Comparison of ENCODE assay signal across 9 cellular contexts in genomic region chr11:12222099-12222751, GRCh38.
DNase-seq lines count a peak whose midpoint lies in the region; ATAC-seq and TF ChIP-seq lines count a peak whose summit lies in the region.
"Had no signal": no experiment of that assay in that cellular context is flagged by ENCODE, and none has a peak within 500 bp of the region (broad histone marks: within the 10 kb centered on the region; RNA-seq: fewer than 3 reads in every experiment).

No MANE protein-coding gene starts in this region.

- CTCF ChIA-PET in activated CD4-positive, alpha-beta memory T cell treated with anti-CD3 and anti-CD28 coated beads, Interleukin-2, amount 10 ng/mL, durations not matched to agents 7 days and 5 days (lab: Charles Lee): interaction anchor here (2.6 to 3.8 kb wide), 3 partner anchors 13 to 135 kb away, joined by 13 to 65 read pairs (median 31); no protein-coding TSS in a partner anchor
- CTCF ChIA-PET in SK-N-SH (lab: Yijun Ruan, JAX): interaction anchor here (0.9 kb wide), 1 partner anchor 31 kb away, joined by 3 read pairs; no protein-coding TSS in a partner anchor

- peaks cover 59% of the 10 kb centered on the region for H3K4me1 Mint-ChIP-seq in activated CD4-positive, alpha-beta memory T cell treated with anti-CD3 and anti-CD28 coated beads, Interleukin-2, amount 10 ng/mL, durations not matched to agents 7 days and 5 days
- H3K4me1 Mint-ChIP-seq: WTC11 had no signal

- H3K4me3 Mint-ChIP-seq in activated CD4-positive, alpha-beta memory T cell treated with anti-CD3 and anti-CD28 coated beads, Interleukin-2, amount 10 ng/mL, durations not matched to agents 7 days and 5 days: no peak overlapping the region
- H3K4me3 Mint-ChIP-seq: WTC11 had no signal

- peaks cover 28 to 69% of the 10 kb centered on the region in 2 experiments for H3K36me3 ChIP-seq in SK-N-SH (replicated peaks in 1 of 2; ENCODE audit: control insufficient read depth in 1 of 2, insufficient read depth in 2 of 2, low read length in 1 of 2)

- ATAC-seq in Right ventricle myocardium inferior (peak; percentile 43), GM18873 (IDR thresholded peaks at IDR 0.05; ENCODE audit: low FRiP score, unreplicated experiment) (no peak)
- ATAC-seq: WTC11 had no signal

- no peaks in the 10 kb centered on the region for H3K27me3 Mint-ChIP-seq in activated CD4-positive, alpha-beta memory T cell treated with anti-CD3 and anti-CD28 coated beads, Interleukin-2, amount 10 ng/mL, durations not matched to agents 7 days and 5 days

- 95% methylated on average over 16 of the region's 16 CpGs for WGBS in SK-N-SH (ENCODE audit: low lambda C conversion rate)

- no peaks in the 10 kb centered on the region for H3K9me2 ChIP-seq in SK-N-SH

- TF ChIP-seq CTCF in SK-N-SH (IDR thresholded peaks at IDR 0.05): no peak

- no peak for TF ChIP-seq EP300 in SK-N-SH (IDR thresholded peaks at IDR 0.05; ENCODE audit: borderline replicate concordance in 1 of 2, low read depth in 1 of 2, low read length in 1 of 2)

- H3K27me3 ChIP-seq in SK-N-SH (ENCODE audit: insufficient read depth): no peaks in the 10 kb centered on the region

- peaks cover 48% of the 10 kb centered on the region for H3F3A ChIP-seq in SK-N-SH (replicated peaks; ENCODE audit: insufficient read depth)

- peaks cover 6 to 12% of the 10 kb centered on the region in 2 experiments; a peak in 2 of 4 replicates for H3K4me1 ChIP-seq in SK-N-SH (ENCODE audit: control insufficient read depth in 1 of 2, insufficient read depth in 2 of 2, low read depth in 1 of 2, low read length in 1 of 2)

- H2AFZ ChIP-seq in SK-N-SH (ENCODE audit: low read depth): no peak overlapping the region

- intact Hi-C loops in Right ventricle myocardium inferior (cut with DNase I): loop anchor here (5.0 kb wide), 1 partner anchor 40 kb away; no protein-coding TSS in a partner anchor

- no peak overlapping the region for H3K4me3 ChIP-seq in SK-N-SH (ENCODE audit: low read depth in 2 of 2, low read length in 1 of 2)

- H3K9me3 Mint-ChIP-seq in activated CD4-positive, alpha-beta memory T cell treated with anti-CD3 and anti-CD28 coated beads, Interleukin-2, amount 10 ng/mL, durations not matched to agents 7 days and 5 days: no peaks in the 10 kb centered on the region
- H3K9me3 Mint-ChIP-seq: WTC11 had no signal

- DNase-seq in Daoy (ENCODE audit: low read depth) (peak; percentile 73), Right ventricle myocardium inferior (ENCODE audit: missing footprints) (no peak), retina (peak; percentile 58), kidney glomerular epithelial cell (lab: John Stamatoyannopoulos, UW) (no peak), SK-N-SH (no peak), middle frontal gyrus (ENCODE audit: extremely low spot score, low spot score) (no peak)
- DNase-seq in activated CD4-positive, alpha-beta memory T cell treated with anti-CD3 and anti-CD28 coated beads, Interleukin-2, amount 10 ng/mL, durations not matched to agents 7 days and 5 days: no peak

- no peaks in the 10 kb centered on the region for H4K20me1 ChIP-seq in SK-N-SH (ENCODE audit: insufficient read depth)

- H3K79me2 ChIP-seq in SK-N-SH (ENCODE audit: insufficient read depth): peaks cover 36% of the 10 kb centered on the region; the same call in 1 of the 2 replicates

- no peaks in the 10 kb centered on the region for H3K9me3 ChIP-seq in SK-N-SH

- H3K36me3 Mint-ChIP-seq in activated CD4-positive, alpha-beta memory T cell treated with anti-CD3 and anti-CD28 coated beads, Interleukin-2, amount 10 ng/mL, durations not matched to agents 7 days and 5 days (ENCODE audit: low read depth): peaks cover 83% of the 10 kb centered on the region
- H3K36me3 Mint-ChIP-seq: WTC11 had no signal

- no peak overlapping the region for H3K9ac ChIP-seq in SK-N-SH

- no peak overlapping the region for H3K4me2 ChIP-seq in SK-N-SH

- POLR2A ChIA-PET in activated CD4-positive, alpha-beta memory T cell treated with anti-CD3 and anti-CD28 coated beads, Interleukin-2, amount 10 ng/mL, durations not matched to agents 7 days and 5 days (lab: Charles Lee): interaction anchor here (1.4 to 4.8 kb wide), 8 partner anchors 13 to 135 kb away, joined by 4 to 134 read pairs (median 38); no protein-coding TSS in a partner anchor
- POLR2A ChIA-PET in SK-N-SH (lab: Yijun Ruan, JAX): no interaction called here

- H3K27ac ChIP-seq in SK-N-SH (ENCODE audit: low read depth in 2 of 2, low read length in 1 of 2): peak overlapping the region in 1 of 2 experiments; percentile 85; a peak in 1 of 4 replicates

- H3K27ac Mint-ChIP-seq in activated CD4-positive, alpha-beta memory T cell treated with anti-CD3 and anti-CD28 coated beads, Interleukin-2, amount 10 ng/mL, durations not matched to agents 7 days and 5 days: peak overlapping the region; percentile 96
- H3K27ac Mint-ChIP-seq: WTC11 had no signal

- no peak for TF ChIP-seq RAD21 in SK-N-SH (IDR thresholded peaks at IDR 0.05; ENCODE audit: low read length)

TF ChIP-seq in SK-N-SH, 30 proteins besides CTCF, POLR2A, EP300 and RAD21:
- TF ChIP-seq MXI1 (IDR thresholded peaks at IDR 0.05; ENCODE audit: low read depth, low read length): no peak
- TF ChIP-seq RCOR1 (IDR thresholded peaks at IDR 0.05; ENCODE audit: low read length): no peak
- no peak for TF ChIP-seq CHD2 (IDR thresholded peaks at IDR 0.05; ENCODE audit: low read length, partially characterized antibody)
- no peak for TF ChIP-seq GABPA (IDR thresholded peaks at IDR 0.05; ENCODE audit: low read depth)
- no peak for TF ChIP-seq IRF3 (IDR thresholded peaks at IDR 0.05; ENCODE audit: low read depth, low read length)
- no peak for TF ChIP-seq RXRA (IDR thresholded peaks at IDR 0.05; ENCODE audit: borderline replicate concordance, low read depth)
- TF ChIP-seq TCF12 (IDR thresholded peaks at IDR 0.05): no peak
- no peak for TF ChIP-seq MEF2A (IDR thresholded peaks at IDR 0.05; ENCODE audit: borderline replicate concordance, low read depth)
- TF ChIP-seq EZH2phosphoT487 (IDR thresholded peaks at IDR 0.05; ENCODE audit: borderline replicate concordance, low read depth): no peak

Comparison
In these comparisons a context has a peak if more than half of its experiments do, and no peak if none do; other contexts are left out.
1. DNase-seq: peak in Daoy (single experiment) and retina (single experiment); none in activated CD4-positive, alpha-beta memory T cell treated with anti-CD3 and anti-CD28 coated beads, Interleukin-2, amount 10 ng/mL, durations not matched to agents 7 days and 5 days (single experiment), Right ventricle myocardium inferior (single experiment), kidney glomerular epithelial cell (single experiment), SK-N-SH (single experiment) and middle frontal gyrus (single experiment).